ENCODE assay signal across 18 cellular contexts in genomic region chr20:536426-537012, GRCh38. TPM values are rescaled to one million over a fixed set of nuclear protein-coding genes. Genes with fewer than 3 reads are reported as not detected.
A peak's percentile ranks its signal among the peaks of the same experiment; 100 is the strongest.
DNase-seq lines count a peak whose midpoint lies in the region; ATAC-seq and TF ChIP-seq lines count a peak whose summit lies in the region.
"Had no signal": no experiment of that assay in that cellular context is flagged by ENCODE, and none has a peak within 500 bp of the region (broad histone marks: within the 10 kb centered on the region; RNA-seq: fewer than 3 reads in every experiment).

No MANE protein-coding gene starts in this region.

- H3K27ac ChIP-seq in Karpas-422 (ENCODE audit: low read length) (no peak overlapping the region), neural cell (ENCODE audit: low read length) (no peak overlapping the region), substantia nigra (ENCODE audit: low read depth, low read length, poor library complexity, severe bottlenecking) (no peak overlapping the region)

- peaks cover under 1% of the 10 kb centered on the region for H3K36me3 Mint-ChIP-seq in Calu3 (ENCODE audit: insufficient read depth, unreplicated experiment)
- peaks cover 24% of the 10 kb centered on the region for H3K36me3 Mint-ChIP-seq in dendritic cell treated with granulocyte-macrophage colony-stimulating factor and Interleukin-4, amounts not matched to agents 40 ng/mL and 50 ng/mL, for 4 days (ENCODE audit: low read depth)

- H3K9me3 ChIP-seq in Karpas-422 (ENCODE audit: low read length) = no peaks in the 10 kb centered on the region
- no peaks in the 10 kb centered on the region for H3K9me3 ChIP-seq in neural cell (ENCODE audit: low read length)
- H3K9me3 ChIP-seq: upper lobe of left lung had no signal

- CTCF ChIA-PET in Calu3 (lab: Charles Lee) = no interaction called here

- no peaks in the 10 kb centered on the region for H3F3A ChIP-seq in neural cell (ENCODE audit: insufficient read depth, low read length, poor library complexity, severe bottlenecking)

- H3K9me3 Mint-ChIP-seq in Calu3 (ENCODE audit: low read depth, unreplicated experiment) = no peaks in the 10 kb centered on the region
- no peaks in the 10 kb centered on the region for H3K9me3 Mint-ChIP-seq in dendritic cell treated with granulocyte-macrophage colony-stimulating factor and Interleukin-4, amounts not matched to agents 40 ng/mL and 50 ng/mL, for 4 days
- H3K9me3 Mint-ChIP-seq: activated T-helper 17 cell treated with anti-CD3 and anti-CD28 coated beads, Interleukin-2, amount 50 U/mL, for 72 hours; neural crest cell had no signal

- no peak overlapping the region for H3K9ac ChIP-seq in Karpas-422 (ENCODE audit: low read length)
- no peak overlapping the region for H3K9ac ChIP-seq in neural cell (ENCODE audit: low read length)

- DNase-seq in Calu3 = no peak
- no peak for DNase-seq in Karpas-422
- DNase-seq in substantia nigra (lab: John Stamatoyannopoulos, UW) = no peak
- DNase-seq: activated CD4-positive, alpha-beta T cell treated with anti-CD3 and anti-CD28 coated beads, Interleukin-2, amount 50 U/mL, for 1 hour; anterior cingulate cortex; DMS79; NCI-H1048; NCI-H2171 treated with DMSO at 0.1 percent for 48 hours; SIG-M5; stimulated activated CD4-positive, alpha-beta T cell treated with anti-CD3 and anti-CD28 coated beads, Interleukin-2, amount 100 ng/mL, for 48 hours; stimulated activated CD8-positive, alpha-beta memory T cell treated with anti-CD3 and anti-CD28 coated beads, Interleukin-4, amount 100 ng/mL, for 48 hours had no signal

- H3K27ac Mint-ChIP-seq in Calu3 (ENCODE audit: unreplicated experiment) = peak overlapping the region; percentile 54
- peak overlapping the region; percentile 27 for H3K27ac Mint-ChIP-seq in dendritic cell treated with granulocyte-macrophage colony-stimulating factor and Interleukin-4, amounts not matched to agents 40 ng/mL and 50 ng/mL, for 4 days
- H3K27ac Mint-ChIP-seq: activated T-helper 17 cell treated with anti-CD3 and anti-CD28 coated beads, Interleukin-2, amount 50 U/mL, for 72 hours had no signal

- TF ChIP-seq CTCF in Calu3 (IDR thresholded peaks at IDR 0.05; ENCODE audit: unreplicated experiment) (no peak), neural cell (IDR thresholded peaks at IDR 0.05; ENCODE audit: poor library complexity, severe bottlenecking) (no peak)

- no peak for TF ChIP-seq RAD21 in neural cell (conservative IDR thresholded peaks at IDR 0.05)

- peak overlapping the region; percentile 32 for H3K4me3 Mint-ChIP-seq in Calu3 (ENCODE audit: low read depth, unreplicated experiment)
- H3K4me3 Mint-ChIP-seq in dendritic cell treated with granulocyte-macrophage colony-stimulating factor and Interleukin-4, amounts not matched to agents 40 ng/mL and 50 ng/mL, for 4 days = peak overlapping the region; percentile 42
- H3K4me3 Mint-ChIP-seq: activated T-helper 17 cell treated with anti-CD3 and anti-CD28 coated beads, Interleukin-2, amount 50 U/mL, for 72 hours; neural crest cell had no signal

- peaks cover 88% of the 10 kb centered on the region for H4K20me1 ChIP-seq in Karpas-422 (ENCODE audit: insufficient read depth, low read depth, low read length)
- no peaks in the 10 kb centered on the region for H4K20me1 ChIP-seq in neural cell (ENCODE audit: insufficient read depth)

- no peak for TF ChIP-seq EP300 in neural cell (conservative IDR thresholded peaks at IDR 0.05; ENCODE audit: poor library complexity, severe bottlenecking)

- H3K4me2 ChIP-seq in Karpas-422 (ENCODE audit: low read depth, low read length, poor library complexity, severe bottlenecking) (peak overlapping the region; percentile 9), neural cell (ENCODE audit: low read length) (no peak overlapping the region)

- no peaks in the 10 kb centered on the region for H3K27me3 Mint-ChIP-seq in Calu3 (ENCODE audit: unreplicated experiment)
- no peaks in the 10 kb centered on the region for H3K27me3 Mint-ChIP-seq in dendritic cell treated with granulocyte-macrophage colony-stimulating factor and Interleukin-4, amounts not matched to agents 40 ng/mL and 50 ng/mL, for 4 days
- H3K27me3 Mint-ChIP-seq: activated T-helper 17 cell treated with anti-CD3 and anti-CD28 coated beads, Interleukin-2, amount 50 U/mL, for 72 hours had no signal

- peaks cover 51% of the 10 kb centered on the region for H3K4me1 ChIP-seq in Karpas-422 (ENCODE audit: low read length)

- H3K27me3 ChIP-seq in Karpas-422 (ENCODE audit: low read length) (no peaks in the 10 kb centered on the region), neural cell (ENCODE audit: insufficient read depth, low read depth, low read length) (no peaks in the 10 kb centered on the region)
- H3K27me3 ChIP-seq: upper lobe of left lung had no signal

- H3K4me1 Mint-ChIP-seq in Calu3 (ENCODE audit: low read depth, unreplicated experiment) = peaks cover 25% of the 10 kb centered on the region
- peaks cover 68% of the 10 kb centered on the region for H3K4me1 Mint-ChIP-seq in dendritic cell treated with granulocyte-macrophage colony-stimulating factor and Interleukin-4, amounts not matched to agents 40 ng/mL and 50 ng/mL, for 4 days (ENCODE audit: low read depth)

- H3K79me2 ChIP-seq in Karpas-422 (ENCODE audit: low read length) (peaks cover 100% of the 10 kb centered on the region), neural cell (replicated peaks; ENCODE audit: insufficient read depth, low read length) (peaks cover 100% of the 10 kb centered on the region)

- H3K9me2 ChIP-seq in Karpas-422 (replicated peaks; ENCODE audit: insufficient read depth, low read length) (no peaks in the 10 kb centered on the region), neural cell (ENCODE audit: insufficient read depth, low read length) (no peaks in the 10 kb centered on the region)

- H3K4me3 ChIP-seq in Karpas-422 (ENCODE audit: low read length) (no peak overlapping the region), neural cell (ENCODE audit: low read length) (peak overlapping the region; percentile 11)
- H3K4me3 ChIP-seq: upper lobe of left lung had no signal

- H3K36me3 ChIP-seq in Karpas-422 (ENCODE audit: insufficient read depth, low read length) = peaks cover 18% of the 10 kb centered on the region
- H3K36me3 ChIP-seq in neural cell (ENCODE audit: insufficient read depth, low read length) = no peaks in the 10 kb centered on the region
- H3K36me3 ChIP-seq: upper lobe of left lung had no signal

- BruUV-seq in Calu3 (replicated peaks; lab: Mats Ljungman, UMichigan) = no TSS peak

- H2AFZ ChIP-seq in Karpas-422 (ENCODE audit: low read length) = no peak overlapping the region
- no peak overlapping the region for H2AFZ ChIP-seq in neural cell (ENCODE audit: low read depth, low read length)

- intact Hi-C loops in Calu3 (cut with micrococcal nuclease; ENCODE audit: unreplicated experiment) = no loop called here
- intact Hi-C loops in dendritic cell treated with granulocyte-macrophage colony-stimulating factor and Interleukin-4, amounts not matched to agents 40 ng/mL and 50 ng/mL, for 4 days (cut with micrococcal nuclease) = no loop called here

- ATAC-seq in HG03565 (IDR thresholded peaks at IDR 0.05; ENCODE audit: unreplicated experiment) = no peak
- ATAC-seq in GM21447 (IDR thresholded peaks at IDR 0.05; ENCODE audit: unreplicated experiment) = no peak
- ATAC-seq: activated T-helper 17 cell treated with anti-CD3 and anti-CD28 coated beads, Interleukin-2, amount 50 U/mL, for 72 hours had no signal

TF ChIP-seq in neural cell, 6 proteins besides CTCF, POLR2A, EP300 and RAD21:
- no peak for TF ChIP-seq SMC3 (conservative IDR thresholded peaks at IDR 0.05; ENCODE audit: poor library complexity)
- no peak for TF ChIP-seq TAF1 (IDR thresholded peaks at IDR 0.05; ENCODE audit: low read depth)
- TF ChIP-seq POLR2AphosphoS5 (IDR thresholded peaks at IDR 0.05) = no peak
- no peak for TF ChIP-seq EZH2 (IDR thresholded peaks at IDR 0.05; ENCODE audit: borderline replicate concordance, insufficient read depth, low read length, poor library complexity, severe bottlenecking)
- no peak for TF ChIP-seq REST (IDR thresholded peaks at IDR 0.05; ENCODE audit: borderline replicate concordance)
- no peak for TF ChIP-seq MXI1 (conservative IDR thresholded peaks at IDR 0.05; ENCODE audit: poor library complexity, severe bottlenecking)

RNA-seq across cellular contexts. Expression of gene CSNK2A1, which starts 7.1 kb away (rescaled TPM):
- total RNA-seq in Calu3 (2022) = 110 and 113 TPM in 2 replicates
- 91.3 and 148 TPM in 2 replicates for total RNA-seq in Karpas-422 (2014; rRNA removed; shearing (Covaris generic); ENCODE audit: low replicate concordance)
- polyA plus RNA-seq in neural cell = 183 and 255 TPM in 2 replicates
- 218 and 276 TPM in 2 replicates for polyA minus RNA-seq in neural cell
